Comparison of ENCODE assay signal across 21 cellular contexts in genomic region chr9:112764837-112765236, GRCh38. TPM values are rescaled to one million over a fixed set of nuclear protein-coding genes. Genes with fewer than 3 reads are reported as not detected.
DNase-seq lines count a peak whose midpoint lies in the region; ATAC-seq, FAIRE-seq and TF ChIP-seq lines count a peak whose summit lies in the region.
"Had no signal": no experiment of that assay in that cellular context is flagged by ENCODE, and none has a peak within 500 bp of the region (broad histone marks: within the 10 kb centered on the region; RNA-seq: fewer than 3 reads in every experiment).

No MANE protein-coding gene starts in this region.

- POLR2A ChIA-PET in K562 (lab: Yijun Ruan, JAX): interaction anchor here (0.6 to 2.2 kb wide), 6 partner anchors 8 to 75 kb away, joined by 3 to 11 read pairs (median 3); partner anchors contain the start of gene SNX30
- POLR2A ChIA-PET in CD4-positive, alpha-beta memory T cell (lab: Charles Lee; ENCODE audit: partially characterized antibody): interaction anchor here (1.4 kb wide), 1 partner anchor 13 kb away, joined by 3 read pairs; no protein-coding TSS in a partner anchor

- no peaks in the 10 kb centered on the region for H3K9me3 ChIP-seq in K562 (replicated peaks; ENCODE audit: control insufficient read depth, insufficient read depth, low read depth, low read length)
- H3K9me3 ChIP-seq in mesenchymal stem cell (ENCODE audit: control insufficient read depth, low read length): peaks cover 3% of the 10 kb centered on the region
- no peaks in the 10 kb centered on the region for H3K9me3 ChIP-seq in CD4-positive, alpha-beta memory T cell (ENCODE audit: control insufficient read depth in 1 of 2, low read length in 2 of 2)

- peaks cover 24 to 25% of the 10 kb centered on the region in 2 donors for H3K36me3 Mint-ChIP-seq in CD14-positive monocyte
- H3K36me3 Mint-ChIP-seq in CD4-positive, alpha-beta memory T cell: peaks cover 17 to 21% of the 10 kb centered on the region in 2 donors

- TF ChIP-seq EP300 in K562 (IDR thresholded peaks at IDR 0.05; ENCODE audit: low read length): no peak

- intact Hi-C loops in CD14-positive monocyte (cut with micrococcal nuclease) (no loop called here), K562 (cut with micrococcal nuclease) (no loop called here)
- intact Hi-C loops in CD4-positive, alpha-beta memory T cell (cut with micrococcal nuclease): no loop called here

- H4K8ac ChIP-seq in mesenchymal stem cell (ENCODE audit: low read length): no peak overlapping the region

- H2BK120ac ChIP-seq in mesenchymal stem cell (ENCODE audit: low read depth, low read length): no peak overlapping the region

- H3K4me2 ChIP-seq in K562 (ENCODE audit: insufficient read depth, low read length) (peak overlapping the region; percentile 36; the same call in 1 of the 2 replicates), mesenchymal stem cell (ENCODE audit: low read length, poor library complexity, severe bottlenecking) (no peak overlapping the region)

- H3K18ac ChIP-seq in mesenchymal stem cell (ENCODE audit: low read depth in 1 of 2, low read length in 2 of 2): peak overlapping the region in 1 of 2 experiments; percentile 28

- H3K9me1 ChIP-seq in K562 (ENCODE audit: control insufficient read depth, insufficient read depth, low read length): no peaks in the 10 kb centered on the region

- H4K91ac ChIP-seq in mesenchymal stem cell (ENCODE audit: low read length): peak overlapping the region; percentile 47

- in situ Hi-C loops in K562 (cut with MboI): no loop called here

- no peak overlapping the region for H2BK5ac ChIP-seq in mesenchymal stem cell (ENCODE audit: low read depth, low read length, poor library complexity, severe bottlenecking)

- H3K27me3 Mint-ChIP-seq in CD14-positive monocyte (ENCODE audit: low read depth in 3 of 3): peaks cover 0 to 2% (median 2%) of the 10 kb centered on the region in 3 donors
- no peaks in the 10 kb centered on the region for H3K27me3 Mint-ChIP-seq in CD4-positive, alpha-beta memory T cell
- H3K27me3 Mint-ChIP-seq: activated T-cell treated with anti-CD3 and anti-CD28 coated beads, Interleukin-2, amount 50 U/mL, for 24 hours had no signal

- H3K9ac ChIP-seq in K562 (ENCODE audit: insufficient read depth in 1 of 2, low read depth in 2 of 2, low read length in 2 of 2): peak overlapping the region in 1 of 2 experiments; percentile 43; a peak in 1 of 4 replicates
- no peak overlapping the region for H3K9ac ChIP-seq in mesenchymal stem cell (ENCODE audit: low read length)

- no TSS peak for BruUV-seq in K562 (replicated peaks; lab: Mats Ljungman, UMichigan)

- peak; percentile 80 for ATAC-seq in K562
- no peak for ATAC-seq in GM21423 (IDR thresholded peaks at IDR 0.05; ENCODE audit: unreplicated experiment)
- ATAC-seq in HG03175 (IDR thresholded peaks at IDR 0.05; ENCODE audit: unreplicated experiment): no peak

- 25% methylated on average over 7 of the region's 7 CpGs for WGBS in K562 (ENCODE audit: insufficient coverage, low coverage, missing lambda C conversion rate)
- 83% methylated on average over 7 of the region's 7 CpGs for WGBS in mesenchymal stem cell

- FAIRE-seq in K562 (lab: Jason Lieb, UNC): no peak
- FAIRE-seq: colon had no signal

- H3K4me1 ChIP-seq in K562 (replicated peaks in 1 of 2; ENCODE audit: control insufficient read depth in 2 of 2, insufficient read depth in 2 of 2, low read length in 2 of 2): peaks cover 9 to 11% of the 10 kb centered on the region in 2 experiments; a peak in 3 of 5 replicates
- peaks cover 2% of the 10 kb centered on the region for H3K4me1 ChIP-seq in mesenchymal stem cell (ENCODE audit: control insufficient read depth, insufficient read depth, low read depth, low read length)
- peaks cover 4% of the 10 kb centered on the region for H3K4me1 ChIP-seq in CD4-positive, alpha-beta memory T cell (ENCODE audit: insufficient read depth, low read length)
- H3K4me1 ChIP-seq: adrenal gland, esophagus squamous epithelium had no signal

- H3K79me2 ChIP-seq in K562 (ENCODE audit: control insufficient read depth, insufficient read depth, low read length): no peaks in the 10 kb centered on the region

- H3K27ac ChIP-seq in K562 (ENCODE audit: extremely low read depth, low read depth, low read length): no peak overlapping the region
- H3K27ac ChIP-seq in mesenchymal stem cell (ENCODE audit: low read length, poor library complexity, severe bottlenecking): no peak overlapping the region
- H3K27ac ChIP-seq in CD4-positive, alpha-beta memory T cell (ENCODE audit: low read depth, low read length): no peak overlapping the region
- H3K27ac ChIP-seq: adrenal gland, esophagus squamous epithelium had no signal

- no peak for TF ChIP-seq POLR2A in K562 (conservative IDR thresholded peaks at IDR 0.05)

- DNase-seq in CD14-positive monocyte (ENCODE audit: low spot score) (no peak), HuH-7.5 (ENCODE audit: low spot score) (peak; percentile 40), K562 (ENCODE audit: extremely low read depth in 1 of 4, low spot score in 3 of 4) (peak; percentile 31 to 50 (median 38)), mesenchymal stem cell (no peak), MV-4-11 (lab: John Stamatoyannopoulos, UW) (no peak)
- no peak for DNase-seq in CD4-positive, alpha-beta memory T cell
- DNase-seq: ACHN; activated CD4-positive, alpha-beta T cell treated with anti-CD3 and anti-CD28 coated beads for 48 hours; activated T-cell treated with anti-CD3 and anti-CD28 coated beads, Interleukin-2, amount 50 U/mL, for 24 hours; Calu3; esophagus squamous epithelium; NCI-H1105; NCI-H510A treated with DMSO at 0.1 percent for 48 hours; occipital lobe; RPMI8226; stimulated activated CD4-positive, alpha-beta T cell treated with anti-CD3 and anti-CD28 coated beads, Interleukin-12 subunit alpha, Interleukin-12 subunit beta, amount 100 ng/mL, for 4 hours; T-helper 2 cell had no signal

- H3K4me3 ChIP-seq in K562 (no peak overlapping the region), mesenchymal stem cell (ENCODE audit: insufficient read depth in 1 of 2, low read depth in 1 of 2, low read length in 2 of 2) (no peak overlapping the region)
- no peak overlapping the region for H3K4me3 ChIP-seq in CD4-positive, alpha-beta memory T cell (ENCODE audit: low read length in 2 of 2)
- H3K4me3 ChIP-seq: adrenal gland, esophagus squamous epithelium had no signal

- TF ChIP-seq RAD21 in K562 (CRISPR knock-in tag; conservative IDR thresholded peaks at IDR 0.05 in 1 of 2, IDR thresholded peaks at IDR 0.05 in 1 of 2): no peak

- H2AK5ac ChIP-seq in mesenchymal stem cell (ENCODE audit: low read length, severe bottlenecking): peak overlapping the region; percentile 39

- H2BK12ac ChIP-seq in mesenchymal stem cell (ENCODE audit: low read length in 2 of 2): peak overlapping the region in 1 of 2 experiments; percentile 57

- H3K4ac ChIP-seq in mesenchymal stem cell (ENCODE audit: low read depth in 1 of 2, low read length in 2 of 2): no peak overlapping the region

- peak overlapping the region; percentile 26 for H2BK15ac ChIP-seq in mesenchymal stem cell (ENCODE audit: low read depth, poor library complexity, severe bottlenecking)

- CTCF ChIA-PET in K562 (lab: Yijun Ruan, JAX; ENCODE audit: low intra/inter-chr PET ratio): no interaction called here
- CTCF ChIA-PET in CD4-positive, alpha-beta memory T cell (lab: Charles Lee; ENCODE audit: partially characterized antibody): no interaction called here

- H3K9me3 Mint-ChIP-seq in CD14-positive monocyte: peaks cover 0 to 7% (median 6%) of the 10 kb centered on the region in 7 donors
- H3K9me3 Mint-ChIP-seq in CD4-positive, alpha-beta memory T cell: peaks cover 0 to 8% (median 6%) of the 10 kb centered on the region in 8 donors

- peaks cover 40% of the 10 kb centered on the region for H3K79me1 ChIP-seq in mesenchymal stem cell (replicated peaks; ENCODE audit: low read length, poor library complexity, severe bottlenecking)

- H2AFZ ChIP-seq in K562 (ENCODE audit: low read depth, low read length) (peak overlapping the region; percentile 46), mesenchymal stem cell (ENCODE audit: low read depth, low read length) (no peak overlapping the region)

- H3K4me3 Mint-ChIP-seq in CD14-positive monocyte: no peak overlapping the region
- H3K4me3 Mint-ChIP-seq in CD4-positive, alpha-beta memory T cell: no peak overlapping the region
- H3K4me3 Mint-ChIP-seq: activated T-cell treated with anti-CD3 and anti-CD28 coated beads, Interleukin-2, amount 50 U/mL, for 24 hours had no signal

- peak overlapping the region in 4 of 7 donors; percentile 1 to 67 (median 19) for H3K27ac Mint-ChIP-seq in CD14-positive monocyte
- H3K27ac Mint-ChIP-seq in CD4-positive, alpha-beta memory T cell: peak overlapping the region in 1 of 7 donors; percentile 54
- H3K27ac Mint-ChIP-seq: activated T-cell treated with anti-CD3 and anti-CD28 coated beads, Interleukin-2, amount 50 U/mL, for 24 hours had no signal

- H3K14ac ChIP-seq in mesenchymal stem cell (ENCODE audit: low read length in 2 of 2): no peak overlapping the region

- H4K20me1 ChIP-seq in K562 (replicated peaks; ENCODE audit: control insufficient read depth, insufficient read depth, low read length): peaks cover 14% of the 10 kb centered on the region; the same call in 1 of the 2 replicates

- H3K4me1 Mint-ChIP-seq in CD14-positive monocyte: peaks cover 26% of the 10 kb centered on the region
- peaks cover 21 to 52% (median 42%) of the 10 kb centered on the region in 4 donors for H3K4me1 Mint-ChIP-seq in CD4-positive, alpha-beta memory T cell

- H3K36me3 ChIP-seq in K562 (ENCODE audit: control insufficient read depth, insufficient read depth, low read length) (no peaks in the 10 kb centered on the region), mesenchymal stem cell (ENCODE audit: control insufficient read depth in 1 of 2, insufficient read depth in 2 of 2, low read depth in 1 of 2, low read length in 2 of 2) (peaks cover 0 to 1% of the 10 kb centered on the region in 2 experiments)
- no peaks in the 10 kb centered on the region for H3K36me3 ChIP-seq in CD4-positive, alpha-beta memory T cell (ENCODE audit: insufficient read depth, low read length)
- H3K36me3 ChIP-seq: adrenal gland, esophagus squamous epithelium had no signal

- TF ChIP-seq CTCF in CD14-positive monocyte (IDR thresholded peaks at IDR 0.05): no peak
- no peak for TF ChIP-seq CTCF in K562 (IDR thresholded peaks at IDR 0.05 in 2 of 3, conservative IDR thresholded peaks at IDR 0.05 in 1 of 3; ENCODE audit: insufficient read depth in 2 of 3, low read depth in 1 of 3, low read length in 3 of 3)

- H3K23ac ChIP-seq in mesenchymal stem cell (ENCODE audit: low read length in 2 of 2): no peak overlapping the region

- no peaks in the 10 kb centered on the region for H3K27me3 ChIP-seq in K562 (ENCODE audit: control insufficient read depth in 2 of 2, insufficient read depth in 2 of 2, low read length in 2 of 2)
- no peaks in the 10 kb centered on the region for H3K27me3 ChIP-seq in mesenchymal stem cell (ENCODE audit: control insufficient read depth in 1 of 2, insufficient read depth in 1 of 2, low read length in 2 of 2)
- no peaks in the 10 kb centered on the region for H3K27me3 ChIP-seq in CD4-positive, alpha-beta memory T cell (ENCODE audit: insufficient read depth, low read length)
- H3K27me3 ChIP-seq: adrenal gland, esophagus squamous epithelium had no signal

RNA-seq across cellular contexts. Expression of gene SNX30, which starts 14.3 kb away (rescaled TPM):
- polyA plus RNA-seq in CD14-positive monocyte (10 to 100 TPM; 10.3 to 10.4 TPM), K562 (2011; rRNA removed) (2.4 and 3.1 TPM in 2 replicates), K562 (2014; fragmentation: Illumina TruSeq; extraction: Trizol) (3.9 and 4.4 TPM in 2 replicates), K562 (2014; fragmentation: Nextera tagmentation; extraction: Ambion mirVana) (under 1 TPM; 0.76 to 0.99 TPM), K562 (2014; rRNA removed) (2.9 and 10.6 TPM in 2 replicates)
- 5.4 and 7.0 TPM in 2 replicates for total RNA-seq in K562 (2011; cell fraction: chromatin; rRNA removed; ENCODE audit: low replicate concordance)
- total RNA-seq in K562 (2011; cell fraction: nucleolus; rRNA removed): 2.7 and 2.9 TPM in 2 replicates
- 5.1 and 7.3 TPM in 2 replicates for total RNA-seq in K562 (2011; cell fraction: nucleoplasm; rRNA removed)
- total RNA-seq in K562 (2014; rRNA removed) (3.3 and 3.6 TPM in 2 replicates), K562 (2014; rRNA removed; fragmentation: Illumina TruSeq; extraction: Trizol) (4.5 and 5.0 TPM in 2 replicates), K562 (2015; rRNA removed; fragmentation: Illumina TruSeq; extraction: Trizol) (4.9 and 5.9 TPM in 2 replicates), K562 (2021) (4.2 and 4.8 TPM in 2 replicates)
- 1.3 and 2.7 TPM in 2 replicates for polyA plus RNA-seq in K562 (2011; cell fraction: cytosol; rRNA removed)
- polyA plus RNA-seq in K562 (2011; cell fraction: nucleus; rRNA removed): 4.7 and 4.8 TPM in 2 replicates
- polyA plus RNA-seq in K562 (2012): 3.2 and 3.8 TPM in 2 replicates
- 6.5 and 8.2 TPM in 2 replicates for polyA minus RNA-seq in K562 (2011; rRNA and poly(A)+ RNA removed)
- 2.8 and 3.0 TPM in 2 replicates for polyA minus RNA-seq in K562 (2011; cell fraction: cytosol; rRNA and poly(A)+ RNA removed)
- polyA minus RNA-seq in K562 (2011; cell fraction: nucleus; rRNA and poly(A)+ RNA removed): 1.6 and 2.8 TPM in 2 replicates
- 14.3 TPM for polyA plus RNA-seq in mesenchymal stem cell (2013, experiment 1 of 2)
- 15.1 TPM for polyA plus RNA-seq in mesenchymal stem cell (2013, experiment 2 of 2)
- total RNA-seq in CD4-positive, alpha-beta memory T cell: 10 to 100 TPM; 10.8 to 10.9 TPM
- 1 to 10 TPM in 1 of 2 donors, under 1 TPM in 1; 0.73 to 3.9 TPM for polyA plus RNA-seq in CD4-positive, alpha-beta memory T cell

RNA-seq across cellular contexts. Expression of gene INIP, which starts 46.9 kb away (rescaled TPM):
- 10 to 100 TPM; 49.0 to 53.0 TPM for polyA plus RNA-seq in CD14-positive monocyte
- total RNA-seq in K562 (2011; cell fraction: chromatin; rRNA removed; ENCODE audit: low replicate concordance): 11.0 and 32.0 TPM in 2 replicates
- 9.7 and 10.3 TPM in 2 replicates for total RNA-seq in K562 (2011; cell fraction: nucleolus; rRNA removed)
- total RNA-seq in K562 (2011; cell fraction: nucleoplasm; rRNA removed): 13.9 and 24.1 TPM in 2 replicates
- 11.9 and 17.8 TPM in 2 replicates for total RNA-seq in K562 (2014; rRNA removed)
- total RNA-seq in K562 (2014; rRNA removed; fragmentation: Illumina TruSeq; extraction: Trizol): 38.8 and 47.6 TPM in 2 replicates
- 30.9 and 32.1 TPM in 2 replicates for total RNA-seq in K562 (2015; rRNA removed; fragmentation: Illumina TruSeq; extraction: Trizol)
- total RNA-seq in K562 (2021): 28.5 and 33.0 TPM in 2 replicates
- polyA plus RNA-seq in K562 (2011; rRNA removed): 47.2 and 56.8 TPM in 2 replicates
- 9.6 and 24.1 TPM in 2 replicates for polyA plus RNA-seq in K562 (2011; cell fraction: cytosol; rRNA removed)
- polyA plus RNA-seq in K562 (2011; cell fraction: nucleus; rRNA removed): 6.4 and 10.8 TPM in 2 replicates
- 20.4 and 29.5 TPM in 2 replicates for polyA plus RNA-seq in K562 (2012)
- polyA plus RNA-seq in K562 (2014; fragmentation: Illumina TruSeq; extraction: Trizol): 28.7 and 37.3 TPM in 2 replicates
- 10 to 100 TPM; 87.0 to 87.9 TPM for polyA plus RNA-seq in K562 (2014; fragmentation: Nextera tagmentation; extraction: Ambion mirVana)
- polyA plus RNA-seq in K562 (2014; rRNA removed): 26.0 and 30.0 TPM in 2 replicates
- 41.9 and 45.6 TPM in 2 replicates for polyA minus RNA-seq in K562 (2011; rRNA and poly(A)+ RNA removed)
- 9.2 and 13.8 TPM in 2 replicates for polyA minus RNA-seq in K562 (2011; cell fraction: cytosol; rRNA and poly(A)+ RNA removed)
- polyA minus RNA-seq in K562 (2011; cell fraction: nucleus; rRNA and poly(A)+ RNA removed): 7.0 and 10.2 TPM in 2 replicates
- polyA plus RNA-seq in mesenchymal stem cell (2013, experiment 1 of 2): 10.1 TPM
- 11.7 TPM for polyA plus RNA-seq in mesenchymal stem cell (2013, experiment 2 of 2)
- total RNA-seq in CD4-positive, alpha-beta memory T cell: 10 to 100 TPM; 25.2 to 33.4 TPM
- 10 to 100 TPM; 43.0 to 44.6 TPM for polyA plus RNA-seq in CD4-positive, alpha-beta memory T cell

Comparison
In these comparisons a context has a peak if more than half of its experiments do, and no peak if none do; other contexts are left out.
1. DNase-seq: peak in HuH-7.5 (single experiment) and K562 (4 of 4); none in CD14-positive monocyte (single experiment), mesenchymal stem cell (single experiment), MV-4-11 (single experiment) and CD4-positive, alpha-beta memory T cell (0 of 5).